In genomic region chr7:98933321-98933720, GRCh38 we compare ENCODE assay signal across 29 cellular contexts.
"Had no signal": no experiment of that assay in that cellular context is flagged by ENCODE, and none has a peak within 500 bp of the region (broad histone marks: within the 10 kb centered on the region; RNA-seq: fewer than 3 reads in every experiment).

No MANE protein-coding gene starts in this region.

- H3K36me3 ChIP-seq: ovary had no signal

- H3K27me3 ChIP-seq: brain microvascular endothelial cell, esophagus squamous epithelium, left lung, neutrophil, ovary, right lobe of liver, upper lobe of left lung, vagina had no signal

- H3K27me3 Mint-ChIP-seq: activated B cell treated with CpG ODN at 0.5 μM for 24 hours; activated CD4-positive, alpha-beta T cell treated with anti-CD3 and anti-CD28 coated beads for 36 hours; natural killer cell treated with Interleukin-12 subunit alpha and Interleukin-12 subunit beta and Interleukin-15 and Interleukin-18, amount 100 ng/mL, for 72 hours; progenitor cell of endocrine pancreas; stimulated activated naive CD8-positive, alpha-beta T cell treated with anti-CD3 and anti-CD28 coated beads, Interleukin-15, amount 100 ng/mL, for 72 hours had no signal

- ATAC-seq: activated CD4-positive, alpha-beta T cell treated with anti-CD3 and anti-CD28 coated beads for 36 hours; left lung; lower lobe of right lung; mucosa of descending colon; natural killer cell treated with Interleukin-12 subunit alpha and Interleukin-12 subunit beta and Interleukin-15 and Interleukin-18, amount 100 ng/mL, for 72 hours; right lobe of liver; stimulated activated naive CD8-positive, alpha-beta T cell treated with anti-CD3 and anti-CD28 coated beads, Interleukin-15, amount 100 ng/mL, for 72 hours had no signal

- H3K4me3 ChIP-seq: esophagus squamous epithelium, left lung, lower lobe of right lung, mucosa of descending colon, ovary, right lobe of liver, upper lobe of left lung, vagina had no signal

- DNase-seq: activated B cell treated with CpG ODN at 0.5 μM for 24 hours; activated CD4-positive, alpha-beta T cell treated with anti-CD3 and anti-CD28 coated beads for 36 hours; activated CD4-positive, alpha-beta T cell treated with anti-CD3 and anti-CD28 coated beads, Interleukin-2, amount 50 U/mL, for 4 hours; activated effector memory CD4-positive, alpha-beta T cell treated with anti-CD3 and anti-CD28 coated beads, Interleukin-2, amount 50 U/mL, for 16 hours; activated naive CD4-positive, alpha-beta T cell treated with anti-CD3 and anti-CD28 coated beads, Interleukin-2, amount 50 U/mL, for 16 hours; activated T-cell treated with anti-CD3 and anti-CD28 coated beads for 4 hours; amniotic stem cell; brain microvascular endothelial cell; effector CD4-positive, alpha-beta T cell; esophagus squamous epithelium; foreskin melanocyte; kidney glomerular epithelial cell; left lung; lower lobe of right lung; mesendoderm; mucosa of descending colon; ovary; right lobe of liver; stimulated activated CD4-positive, alpha-beta T cell treated with anti-CD3 and anti-CD28 coated beads, Interleukin-2, amount 100 ng/mL, for 48 hours; stimulated activated naive CD8-positive, alpha-beta T cell treated with anti-CD3 and anti-CD28 coated beads, Interleukin-15, amount 100 ng/mL, for 72 hours; substantia nigra; upper lobe of left lung had no signal

- H3K4me1 ChIP-seq: esophagus squamous epithelium, left lung, lower lobe of right lung, right lobe of liver, upper lobe of left lung, vagina had no signal

- H3K4me3 Mint-ChIP-seq: activated B cell treated with CpG ODN at 0.5 μM for 24 hours; activated CD4-positive, alpha-beta T cell treated with anti-CD3 and anti-CD28 coated beads for 36 hours; activated T-helper 1 cell treated with anti-CD3 and anti-CD28 coated beads, Interleukin-12 subunit alpha, Interleukin-12 subunit beta, Interleukin-2, Interleukin-4 antibody, amounts not matched to agents 30 ng/mL and 10 ng/mL and 1 ng/mL, durations not matched to agents 14 hours and 24 hours and 36 hours; natural killer cell treated with Interleukin-12 subunit alpha and Interleukin-12 subunit beta and Interleukin-15 and Interleukin-18, amount 100 ng/mL, for 72 hours; stimulated activated naive CD8-positive, alpha-beta T cell treated with anti-CD3 and anti-CD28 coated beads, Interleukin-15, amount 100 ng/mL, for 72 hours; T-helper 2 cell treated with Interferon-gamma antibody and Interleukin-4, amounts not matched to agents 5 μg/mL and 100 μg/mL, for 36 hours had no signal

- H3K27ac ChIP-seq: brain microvascular endothelial cell, epithelial cell of prostate, esophagus squamous epithelium, left lung, lower lobe of right lung, neutrophil, ovary, right lobe of liver, upper lobe of left lung, vagina had no signal

- H3K9me3 ChIP-seq: esophagus squamous epithelium, left lung, lower lobe of right lung, mucosa of descending colon, neutrophil, ovary, right lobe of liver, upper lobe of left lung, vagina had no signal

- H3K9me3 Mint-ChIP-seq: activated B cell treated with CpG ODN at 0.5 μM for 24 hours; activated T-helper 1 cell treated with anti-CD3 and anti-CD28 coated beads, Interleukin-12 subunit alpha, Interleukin-12 subunit beta, Interleukin-2, Interleukin-4 antibody, amounts not matched to agents 30 ng/mL and 10 ng/mL and 1 ng/mL, durations not matched to agents 14 hours and 24 hours and 36 hours; natural killer cell treated with Interleukin-12 subunit alpha and Interleukin-12 subunit beta and Interleukin-15 and Interleukin-18, amount 100 ng/mL, for 72 hours; stimulated activated naive CD8-positive, alpha-beta T cell treated with anti-CD3 and anti-CD28 coated beads, Interleukin-15, amount 100 ng/mL, for 72 hours; T-helper 2 cell treated with Interferon-gamma antibody and Interleukin-4, amounts not matched to agents 5 μg/mL and 100 μg/mL, for 36 hours had no signal

- H3K27ac Mint-ChIP-seq: activated B cell treated with CpG ODN at 0.5 μM for 24 hours; activated CD4-positive, alpha-beta T cell treated with anti-CD3 and anti-CD28 coated beads for 36 hours; activated T-helper 1 cell treated with anti-CD3 and anti-CD28 coated beads, Interleukin-12 subunit alpha, Interleukin-12 subunit beta, Interleukin-2, Interleukin-4 antibody, amounts not matched to agents 30 ng/mL and 10 ng/mL and 1 ng/mL, durations not matched to agents 14 hours and 24 hours and 36 hours; natural killer cell treated with Interleukin-12 subunit alpha and Interleukin-12 subunit beta and Interleukin-15 and Interleukin-18, amount 100 ng/mL, for 72 hours; progenitor cell of endocrine pancreas; stimulated activated naive CD8-positive, alpha-beta T cell treated with anti-CD3 and anti-CD28 coated beads, Interleukin-15, amount 100 ng/mL, for 72 hours; T-helper 2 cell treated with Interferon-gamma antibody and Interleukin-4, amounts not matched to agents 5 μg/mL and 100 μg/mL, for 36 hours had no signal
